In the genomic region with DNA sequence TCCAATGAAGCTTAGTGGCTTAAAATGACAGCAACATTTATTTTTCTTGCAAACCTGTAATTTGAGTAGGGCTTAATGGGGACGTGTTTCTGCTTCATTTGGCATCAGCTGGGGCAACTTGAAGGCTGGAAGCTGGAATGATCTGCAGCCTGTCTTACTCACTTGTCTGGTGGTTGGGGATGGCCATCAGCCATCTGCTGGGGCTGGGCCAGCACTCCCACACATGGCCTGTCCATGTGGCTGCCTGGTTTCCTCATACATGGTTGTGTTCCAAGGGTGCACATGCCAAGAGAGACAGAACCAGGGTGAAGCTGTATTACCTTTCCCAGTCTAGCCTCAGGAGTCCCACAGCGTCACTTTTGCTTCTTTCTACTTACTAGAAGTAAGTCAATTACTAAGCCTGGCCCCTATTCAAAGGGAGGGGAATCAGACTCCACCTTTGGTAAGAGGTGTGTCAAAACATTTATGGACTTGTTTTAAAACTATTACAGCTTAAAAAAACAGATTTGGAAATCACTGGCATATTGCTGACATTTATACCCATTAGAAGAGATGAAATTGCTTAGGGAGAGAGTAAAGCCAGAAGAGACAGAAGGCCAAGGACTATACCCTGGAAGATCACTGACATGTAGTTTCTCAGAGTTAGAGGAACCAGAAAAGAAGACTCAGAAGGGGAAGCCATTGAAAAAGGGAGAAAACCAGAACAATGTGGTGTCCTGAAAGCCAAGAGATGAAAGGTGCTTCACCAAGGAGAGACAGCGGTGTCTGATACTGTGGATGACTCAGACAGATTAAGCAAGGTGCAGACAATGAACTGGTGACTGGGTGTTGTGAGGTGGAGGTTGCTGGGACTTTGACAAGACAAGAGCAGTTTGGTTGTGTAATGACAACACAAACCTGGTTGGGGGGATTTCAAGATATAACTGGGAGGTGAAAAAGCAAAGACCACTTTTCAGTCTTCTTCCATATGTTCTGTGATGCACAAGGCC, we compare ENCODE assay signal across 10 cellular contexts.
DNase-seq lines count a peak whose midpoint lies in the region; ATAC-seq, FAIRE-seq and TF ChIP-seq lines count a peak whose summit lies in the region.
"Had no signal": no experiment of that assay in that cellular context is flagged by ENCODE, and none has a peak within 500 bp of the region (broad histone marks: within the 10 kb centered on the region; RNA-seq: fewer than 3 reads in every experiment).

No MANE protein-coding gene starts in this region.

- H3K56ac ChIP-seq in IMR-90 (ENCODE audit: extremely low read depth, insufficient read depth, low read length): no peak overlapping the region

- no peak overlapping the region for H3K27ac Mint-ChIP-seq in natural killer cell treated with Interleukin-12 subunit alpha and Interleukin-12 subunit beta and Interleukin-15 and Interleukin-18, amount 100 ng/mL, for 72 hours
- no peak overlapping the region for H3K27ac Mint-ChIP-seq in T-cell
- no peak overlapping the region for H3K27ac Mint-ChIP-seq in activated naive CD4-positive, alpha-beta T cell treated with anti-CD3 and anti-CD28 coated beads, Interleukin-2, amount 10 ng/mL, durations not matched to agents 7 days and 5 days

- no peaks in the 10 kb centered on the region for H3K36me3 ChIP-seq in IMR-90 (ENCODE audit: control insufficient read depth, insufficient read depth, low read length)
- no peaks in the 10 kb centered on the region for H3K36me3 ChIP-seq in lung (ENCODE audit: control insufficient read depth in 2 of 2, insufficient read depth in 2 of 2, low read length in 2 of 2)

- no peaks in the 10 kb centered on the region for H3K9me3 ChIP-seq in A549
- no peaks in the 10 kb centered on the region; the same call in 1 of the 2 replicates for H3K9me3 ChIP-seq in IMR-90 (ENCODE audit: control insufficient read depth, insufficient read depth, low read length)
- H3K9me3 ChIP-seq in lung (ENCODE audit: control insufficient read depth in 2 of 2, insufficient read depth in 1 of 2, low read length in 1 of 2): no peaks in the 10 kb centered on the region

- intact Hi-C loops in IMR-90 (cut with micrococcal nuclease): no loop called here

- H3K4me3 ChIP-seq in A549 (no peak overlapping the region), IMR-90 (ENCODE audit: insufficient read depth, low read depth, low read length) (no peak overlapping the region), cardiac fibroblast (replicated peaks in 1 of 2; ENCODE audit: low read depth in 2 of 2, low read length in 2 of 2) (no peak overlapping the region), lung (no peak overlapping the region)

- H3K36me3 Mint-ChIP-seq in natural killer cell treated with Interleukin-12 subunit alpha and Interleukin-12 subunit beta and Interleukin-15 and Interleukin-18, amount 100 ng/mL, for 72 hours: no peaks in the 10 kb centered on the region
- no peaks in the 10 kb centered on the region for H3K36me3 Mint-ChIP-seq in T-cell
- H3K36me3 Mint-ChIP-seq in activated naive CD4-positive, alpha-beta T cell treated with anti-CD3 and anti-CD28 coated beads, Interleukin-2, amount 10 ng/mL, durations not matched to agents 7 days and 5 days: no peaks in the 10 kb centered on the region

- peak overlapping the region; percentile 56 for H3K14ac ChIP-seq in IMR-90 (replicated peaks; ENCODE audit: low read depth, low read length)

- H3K9me1 ChIP-seq in IMR-90 (ENCODE audit: insufficient read depth, low read length): no peaks in the 10 kb centered on the region

- ATAC-seq in A549 (peak; percentile 63 to 82), IMR-90 (ENCODE audit: low read depth) (peak; percentile 89), lung (ENCODE audit: insufficient read depth, low FRiP score) (peak; percentile 63), T-cell (replicated peaks in 1 of 4) (no peak)
- no peak for ATAC-seq in natural killer cell treated with Interleukin-12 subunit alpha and Interleukin-12 subunit beta and Interleukin-15 and Interleukin-18, amount 100 ng/mL, for 72 hours

- peak; percentile 8 to 43 for DNase-seq in A549 (ENCODE audit: low read depth in 1 of 2, low spot score in 1 of 2)
- DNase-seq in IMR-90: peak; percentile 92
- peak; percentile 94 to 95 for DNase-seq in cardiac fibroblast (ENCODE audit: low read depth in 2 of 2)
- DNase-seq in lung (ENCODE audit: low spot score): peak; percentile 44
- DNase-seq in natural killer cell treated with Interleukin-12 subunit alpha and Interleukin-12 subunit beta and Interleukin-15 and Interleukin-18, amount 100 ng/mL, for 72 hours (ENCODE audit: low spot score): no peak
- no peak for DNase-seq in T-cell
- no peak for DNase-seq in superior temporal gyrus (ENCODE audit: extremely low spot score)
- DNase-seq in activated naive CD4-positive, alpha-beta T cell treated with anti-CD3 and anti-CD28 coated beads, Interleukin-2, amount 10 ng/mL, durations not matched to agents 7 days and 5 days: no peak
- DNase-seq: DMS79 had no signal

- H4K5ac ChIP-seq in IMR-90 (ENCODE audit: low read depth, low read length): peak overlapping the region; percentile 47

- no peaks in the 10 kb centered on the region for H3K27me3 Mint-ChIP-seq in natural killer cell treated with Interleukin-12 subunit alpha and Interleukin-12 subunit beta and Interleukin-15 and Interleukin-18, amount 100 ng/mL, for 72 hours
- no peaks in the 10 kb centered on the region for H3K27me3 Mint-ChIP-seq in T-cell
- H3K27me3 Mint-ChIP-seq in activated naive CD4-positive, alpha-beta T cell treated with anti-CD3 and anti-CD28 coated beads, Interleukin-2, amount 10 ng/mL, durations not matched to agents 7 days and 5 days: no peaks in the 10 kb centered on the region

- no peaks in the 10 kb centered on the region for H3K27me3 ChIP-seq in IMR-90 (ENCODE audit: control insufficient read depth, insufficient read depth, low read length)
- H3K27me3 ChIP-seq in lung (ENCODE audit: control insufficient read depth, insufficient read depth): no peaks in the 10 kb centered on the region

- no peaks in the 10 kb centered on the region for H3K4me1 Mint-ChIP-seq in natural killer cell treated with Interleukin-12 subunit alpha and Interleukin-12 subunit beta and Interleukin-15 and Interleukin-18, amount 100 ng/mL, for 72 hours (ENCODE audit: low read depth in 2 of 2)
- no peaks in the 10 kb centered on the region for H3K4me1 Mint-ChIP-seq in T-cell
- no peaks in the 10 kb centered on the region for H3K4me1 Mint-ChIP-seq in activated naive CD4-positive, alpha-beta T cell treated with anti-CD3 and anti-CD28 coated beads, Interleukin-2, amount 10 ng/mL, durations not matched to agents 7 days and 5 days

- H4K8ac ChIP-seq in IMR-90 (ENCODE audit: low read depth in 2 of 2, low read length in 2 of 2): peak overlapping the region; percentile 11 to 28; a peak in 2 of 4 replicates

- peaks cover 8% of the 10 kb centered on the region for H3K9me3 Mint-ChIP-seq in natural killer cell treated with Interleukin-12 subunit alpha and Interleukin-12 subunit beta and Interleukin-15 and Interleukin-18, amount 100 ng/mL, for 72 hours
- H3K9me3 Mint-ChIP-seq in T-cell: peaks cover 0 to 6% (median 0%) of the 10 kb centered on the region in 3 donors
- peaks cover 6% of the 10 kb centered on the region for H3K9me3 Mint-ChIP-seq in activated naive CD4-positive, alpha-beta T cell treated with anti-CD3 and anti-CD28 coated beads, Interleukin-2, amount 10 ng/mL, durations not matched to agents 7 days and 5 days

- no peak for TF ChIP-seq RAD21 in A549 (conservative IDR thresholded peaks at IDR 0.05 in 1 of 2, IDR thresholded peaks at IDR 0.05 in 1 of 2)
- TF ChIP-seq RAD21 in IMR-90 (IDR thresholded peaks at IDR 0.05; ENCODE audit: low read length): no peak

- peak overlapping the region; percentile 46 for H2BK15ac ChIP-seq in IMR-90 (ENCODE audit: low read depth, low read length)

- 74% methylated on average over 3 of the region's 3 CpGs for WGBS in A549 (ENCODE audit: missing lambda C conversion rate)
- 50% methylated on average over 2 of the region's 3 CpGs; no CpG with 5 or more reads in 1 of the 2 experiments for WGBS in IMR-90 (ENCODE audit: extremely low coverage in 2 of 2, insufficient read length in 1 of 2), 2 experiments
- WGBS in lung, 2 donors: 79 to 86% methylated on average over 3 of the region's 3 CpGs

- TF ChIP-seq CTCF in A549 (IDR thresholded peaks at IDR 0.05) (no peak), IMR-90 (conservative IDR thresholded peaks at IDR 0.05; ENCODE audit: low read depth, low read length) (no peak), cardiac fibroblast (IDR thresholded peaks at IDR 0.05; ENCODE audit: low read depth, low read length) (no peak), lung (IDR thresholded peaks at IDR 0.05; ENCODE audit: control extremely low read depth, extremely low read depth) (no peak)

- dilution Hi-C loops in IMR-90 (cut with HindIII; ENCODE audit: low sequenced_read_pairs, unreplicated experiment): no loop called here

- peak overlapping the region; percentile 58 for H4K91ac ChIP-seq in IMR-90 (ENCODE audit: insufficient read depth, low read depth, low read length)

- peak overlapping the region; percentile 73 for H2AK9ac ChIP-seq in IMR-90 (replicated peaks; ENCODE audit: low read depth, low read length, poor library complexity)

- H2BK120ac ChIP-seq in IMR-90 (ENCODE audit: low read depth, low read length): peak overlapping the region; percentile 77

- no peak for TF ChIP-seq EP300 in A549 (IDR thresholded peaks at IDR 0.05)

- peak overlapping the region; percentile 84; the same call in 1 of the 2 replicates for H2BK20ac ChIP-seq in IMR-90 (ENCODE audit: low read depth, low read length)

- no peaks in the 10 kb centered on the region for H4K20me1 ChIP-seq in IMR-90 (ENCODE audit: insufficient read depth, low read length)

- no peak overlapping the region for H3K9ac ChIP-seq in IMR-90 (ENCODE audit: low read depth, low read length)

- no peak overlapping the region for H3K23ac ChIP-seq in IMR-90 (ENCODE audit: low read depth, low read length)

- H2AK5ac ChIP-seq in IMR-90 (ENCODE audit: low read depth, low read length): peak overlapping the region; percentile 65

- no peaks in the 10 kb centered on the region for H3K79me1 ChIP-seq in IMR-90 (ENCODE audit: low read depth in 1 of 2, low read length in 2 of 2)

- H3K4me2 ChIP-seq in A549 (peak overlapping the region; percentile 36; the same call in 1 of the 3 replicates), IMR-90 (ENCODE audit: low read depth, low read length) (no peak overlapping the region)

- CTCF ChIA-PET in A549 (lab: Yijun Ruan, JAX): no interaction called here
- CTCF ChIA-PET in IMR-90 (lab: Yijun Ruan, JAX): no interaction called here
- CTCF ChIA-PET in T-cell (lab: Charles Lee): no interaction called here
- CTCF ChIA-PET in activated naive CD4-positive, alpha-beta T cell treated with anti-CD3 and anti-CD28 coated beads, Interleukin-2, amount 10 ng/mL, durations not matched to agents 7 days and 5 days (lab: Charles Lee): interaction anchor here (0.6 kb wide), 1 partner anchor 69 kb away, joined by 3 read pairs; no protein-coding TSS in a partner anchor

- H2AFZ ChIP-seq in IMR-90 (replicated peaks; ENCODE audit: low read length, poor library complexity): peak overlapping the region; percentile 44

- H3K18ac ChIP-seq in IMR-90 (ENCODE audit: low read depth, low read length): peak overlapping the region; percentile 80

- in situ Hi-C loops in IMR-90 (cut with MboI; ENCODE audit: low sequenced_read_pairs): no loop called here

- FAIRE-seq in A549 (lab: Jason Lieb, UNC): no peak
- FAIRE-seq: endothelial cell of umbilical vein had no signal

- peak overlapping the region; percentile 29 for H2BK5ac ChIP-seq in IMR-90 (ENCODE audit: low read depth, low read length, poor library complexity, severe bottlenecking)

- BruUV-seq in IMR-90 (replicated peaks; lab: Mats Ljungman, UMichigan): no TSS peak

- peak overlapping the region; percentile 20 to 52; a peak in 4 of 6 replicates for H3K27ac ChIP-seq in A549
- H3K27ac ChIP-seq in IMR-90 (ENCODE audit: insufficient read depth, low read length): peak overlapping the region; percentile 31
- peak overlapping the region in 1 of 2 donors; percentile 9 for H3K27ac ChIP-seq in lung (ENCODE audit: low read depth in 1 of 2, low read length in 1 of 2)

- H3K4me1 ChIP-seq in A549: peaks cover 12% of the 10 kb centered on the region
- H3K4me1 ChIP-seq in IMR-90 (ENCODE audit: control insufficient read depth, insufficient read depth, low read length): peaks cover 8% of the 10 kb centered on the region
- peaks cover 0 to 6% of the 10 kb centered on the region in 2 donors for H3K4me1 ChIP-seq in lung (ENCODE audit: control insufficient read depth in 2 of 2, insufficient read depth in 2 of 2, low read length in 2 of 2)

- TF ChIP-seq POLR2A in A549 (IDR thresholded peaks at IDR 0.05; ENCODE audit: low read length) (no peak), IMR-90 (IDR thresholded peaks at IDR 0.05; ENCODE audit: low read depth, low read length) (no peak)

- POLR2A ChIA-PET in A549 (lab: Yijun Ruan, JAX): no interaction called here
- POLR2A ChIA-PET in IMR-90 (lab: Charles Lee; ENCODE audit: unreplicated experiment): no interaction called here
- POLR2A ChIA-PET in T-cell (lab: Charles Lee): interaction anchor here in 1 of 2 donors (0.7 kb wide), 1 partner anchor 876 kb away, joined by 3 read pairs; no protein-coding TSS in a partner anchor

- no peak overlapping the region for H3K4me3 Mint-ChIP-seq in natural killer cell treated with Interleukin-12 subunit alpha and Interleukin-12 subunit beta and Interleukin-15 and Interleukin-18, amount 100 ng/mL, for 72 hours
- H3K4me3 Mint-ChIP-seq in T-cell: no peak overlapping the region
- H3K4me3 Mint-ChIP-seq in activated naive CD4-positive, alpha-beta T cell treated with anti-CD3 and anti-CD28 coated beads, Interleukin-2, amount 10 ng/mL, durations not matched to agents 7 days and 5 days: no peak overlapping the region

- H3K4ac ChIP-seq in IMR-90 (ENCODE audit: low read depth, low read length): peak overlapping the region; percentile 61

Comparison
In these comparisons a context has a peak if more than half of its experiments do, and no peak if none do; other contexts are left out.
1. ATAC-seq: peak in A549 (2 of 2), IMR-90 (single experiment) and lung (single experiment); none in natural killer cell treated with Interleukin-12 subunit alpha and Interleukin-12 subunit beta and Interleukin-15 and Interleukin-18, amount 100 ng/mL, for 72 hours (0 of 2) and T-cell (0 of 4).
2. DNase-seq: peak in A549 (2 of 2), IMR-90 (single experiment), cardiac fibroblast (2 of 2) and lung (single experiment); none in natural killer cell treated with Interleukin-12 subunit alpha and Interleukin-12 subunit beta and Interleukin-15 and Interleukin-18, amount 100 ng/mL, for 72 hours (single experiment), T-cell (0 of 34), superior temporal gyrus (single experiment) and activated naive CD4-positive, alpha-beta T cell treated with anti-CD3 and anti-CD28 coated beads, Interleukin-2, amount 10 ng/mL, durations not matched to agents 7 days and 5 days (single experiment).